In the genomic region with DNA sequence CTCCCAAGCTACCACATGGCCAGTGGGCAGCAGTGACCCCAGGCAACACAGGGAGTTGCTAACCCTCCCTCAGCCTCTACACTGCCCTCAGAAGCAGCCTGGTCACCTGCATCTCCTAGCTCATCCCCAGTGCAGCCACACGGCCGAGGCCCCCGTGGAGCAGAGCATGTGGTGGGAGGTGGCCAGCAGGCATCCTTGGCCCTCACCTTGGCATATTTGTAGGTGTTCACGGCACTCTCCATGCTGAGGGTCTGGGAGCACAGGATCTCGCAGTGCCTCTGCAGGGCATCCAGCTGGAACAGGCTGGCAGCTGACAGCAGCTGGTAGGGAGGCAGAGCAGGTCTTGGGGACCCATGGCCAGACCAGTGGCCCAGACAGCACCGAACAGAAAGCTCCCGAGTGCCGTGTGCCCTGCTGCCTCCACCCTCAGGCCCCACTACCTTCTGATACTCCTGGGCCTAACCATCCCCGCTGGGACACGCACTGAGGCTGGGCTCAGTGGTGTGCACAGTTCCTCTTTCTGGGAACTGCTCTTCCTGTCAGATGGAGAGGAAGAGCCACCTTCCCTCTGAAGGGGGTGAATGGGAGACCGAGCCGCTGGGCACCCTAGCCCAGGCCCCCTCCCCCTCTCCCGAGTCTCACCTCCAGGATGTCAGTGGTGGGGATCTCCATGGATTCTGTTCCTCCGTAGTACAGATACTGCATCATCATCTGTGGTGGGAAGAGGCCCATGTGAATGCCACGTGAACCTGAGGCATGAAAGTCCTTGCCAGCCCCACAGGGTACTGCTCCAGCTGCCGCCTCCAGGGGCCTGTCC, we compare ENCODE assay signal across 2 cellular contexts.
TF ChIP-seq lines count a peak whose summit lies in the region.

No MANE protein-coding gene starts in this region.

TF ChIP-seq in GM12878, 131 proteins besides CTCF, POLR2A, EP300 and RAD21 (continued from another document and continues in another):
- TF ChIP-seq, protein P1, sequence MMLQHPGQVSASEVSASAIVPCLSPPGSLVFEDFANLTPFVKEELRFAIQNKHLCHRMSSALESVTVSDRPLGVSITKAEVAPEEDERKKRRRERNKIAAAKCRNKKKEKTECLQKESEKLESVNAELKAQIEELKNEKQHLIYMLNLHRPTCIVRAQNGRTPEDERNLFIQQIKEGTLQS (IDR thresholded peaks at IDR 0.05; ENCODE audit: borderline replicate concordance, extremely low read depth, low read depth, low read length), result no peak
- TF ChIP-seq JUND (IDR thresholded peaks at IDR 0.05; ENCODE audit: low read depth, low read length), result no peak
- TF ChIP-seq IKZF2 (IDR thresholded peaks at IDR 0.05), result peak; percentile 88 to 90
- TF ChIP-seq POLR2AphosphoS5 (IDR thresholded peaks at IDR 0.05; ENCODE audit: low read length), result peak; percentile 53; the same call in 1 of the 2 replicates
- no peak for TF ChIP-seq TARDBP (IDR thresholded peaks at IDR 0.05; ENCODE audit: borderline replicate concordance)
- TF ChIP-seq NBN (IDR thresholded peaks at IDR 0.05), result 0 out of 2 replicates have a peak, but pooled peaks have one; percentile 30
- TF ChIP-seq SPI1 (IDR thresholded peaks at IDR 0.05; ENCODE audit: borderline replicate concordance, insufficient read depth, low read depth, low read length), result peak; percentile 96
- TF ChIP-seq, protein P2, sequence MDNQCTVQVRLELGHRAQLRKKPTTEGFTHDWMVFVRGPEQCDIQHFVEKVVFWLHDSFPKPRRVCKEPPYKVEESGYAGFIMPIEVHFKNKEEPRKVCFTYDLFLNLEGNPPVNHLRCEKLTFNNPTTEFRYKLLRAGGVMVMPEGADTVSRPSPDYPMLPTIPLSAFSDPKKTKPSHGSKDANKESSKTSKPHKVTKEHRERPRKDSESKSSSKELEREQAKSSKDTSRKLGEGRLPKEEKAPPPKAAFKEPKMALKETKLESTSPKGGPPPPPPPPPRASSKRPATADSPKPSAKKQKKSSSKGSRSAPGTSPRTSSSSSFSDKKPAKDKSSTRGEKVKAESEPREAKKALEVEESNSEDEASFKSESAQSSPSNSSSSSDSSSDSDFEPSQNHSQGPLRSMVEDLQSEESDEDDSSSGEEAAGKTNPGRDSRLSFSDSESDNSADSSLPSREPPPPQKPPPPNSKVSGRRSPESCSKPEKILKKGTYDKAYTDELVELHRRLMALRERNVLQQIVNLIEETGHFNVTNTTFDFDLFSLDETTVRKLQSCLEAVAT (IDR thresholded peaks at IDR 0.05), result no peak
- peak; percentile 38; the same call in 1 of the 2 replicates for TF ChIP-seq ATF7 (IDR thresholded peaks at IDR 0.05; ENCODE audit: low read depth)
- peak; percentile 68; the same call in 1 of the 2 replicates for TF ChIP-seq IRF4 (IDR thresholded peaks at IDR 0.05; ENCODE audit: low read depth, low read length)
- TF ChIP-seq, protein P3, sequence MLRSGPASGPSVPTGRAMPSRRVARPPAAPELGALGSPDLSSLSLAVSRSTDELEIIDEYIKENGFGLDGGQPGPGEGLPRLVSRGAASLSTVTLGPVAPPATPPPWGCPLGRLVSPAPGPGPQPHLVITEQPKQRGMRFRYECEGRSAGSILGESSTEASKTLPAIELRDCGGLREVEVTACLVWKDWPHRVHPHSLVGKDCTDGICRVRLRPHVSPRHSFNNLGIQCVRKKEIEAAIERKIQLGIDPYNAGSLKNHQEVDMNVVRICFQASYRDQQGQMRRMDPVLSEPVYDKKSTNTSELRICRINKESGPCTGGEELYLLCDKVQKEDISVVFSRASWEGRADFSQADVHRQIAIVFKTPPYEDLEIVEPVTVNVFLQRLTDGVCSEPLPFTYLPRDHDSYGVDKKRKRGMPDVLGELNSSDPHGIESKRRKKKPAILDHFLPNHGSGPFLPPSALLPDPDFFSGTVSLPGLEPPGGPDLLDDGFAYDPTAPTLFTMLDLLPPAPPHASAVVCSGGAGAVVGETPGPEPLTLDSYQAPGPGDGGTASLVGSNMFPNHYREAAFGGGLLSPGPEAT (IDR thresholded peaks at IDR 0.05; ENCODE audit: low read depth), result peak; percentile 69; the same call in 1 of the 2 replicates
- peak; percentile 80; the same call in 1 of the 2 replicates for TF ChIP-seq PAX5 (IDR thresholded peaks at IDR 0.05; ENCODE audit: borderline replicate concordance, low read depth, low read length)
- TF ChIP-seq MYC (IDR thresholded peaks at IDR 0.05; ENCODE audit: insufficient read depth, insufficient read length, insufficient replicate concordance, low read length, severe bottlenecking), result no peak
- no peak for TF ChIP-seq ETV6 (conservative IDR thresholded peaks at IDR 0.05 in 1 of 2, IDR thresholded peaks at IDR 0.05 in 1 of 2; ENCODE audit: borderline replicate concordance in 1 of 2, low read depth in 1 of 2)
- no peak for TF ChIP-seq SUZ12 (IDR thresholded peaks at IDR 0.05; ENCODE audit: unreplicated experiment)
- TF ChIP-seq DPF2 (IDR thresholded peaks at IDR 0.05), result peak; percentile 33; the same call in 1 of the 2 replicates
- no peak for TF ChIP-seq POLR2AphosphoS2 (IDR thresholded peaks at IDR 0.05; ENCODE audit: low read depth, low read length)
- no peak for TF ChIP-seq EZH2 (IDR thresholded peaks at IDR 0.05; ENCODE audit: borderline replicate concordance, control insufficient read depth, low read depth, low read length)
- no peak for TF ChIP-seq RAD51 (IDR thresholded peaks at IDR 0.05)
- TF ChIP-seq BHLHE40 (IDR thresholded peaks at IDR 0.05; ENCODE audit: borderline replicate concordance in 1 of 2, low read depth in 2 of 2, low read length in 1 of 2), result peak; percentile 51 to 65; a peak in 3 of 4 replicates
- no peak for TF ChIP-seq KDM1A (IDR thresholded peaks at IDR 0.05; ENCODE audit: borderline replicate concordance)
- no peak for TF ChIP-seq ESRRA (IDR thresholded peaks at IDR 0.05; ENCODE audit: low read length)
- no peak for TF ChIP-seq STAT1 (conservative IDR thresholded peaks at IDR 0.05)
- no peak for TF ChIP-seq SREBF1 (IDR thresholded peaks at IDR 0.05; ENCODE audit: low read length)
- no peak for TF ChIP-seq ZSCAN29 (IDR thresholded peaks at IDR 0.05)
- 0 out of 2 replicates have a peak, but pooled peaks have one; percentile 15 for TF ChIP-seq TAF1 (IDR thresholded peaks at IDR 0.05; ENCODE audit: borderline replicate concordance, low read depth, low read length)
- TF ChIP-seq SIN3A (IDR thresholded peaks at IDR 0.05; ENCODE audit: low read depth, low read length), result no peak
- TF ChIP-seq SP1 (IDR thresholded peaks at IDR 0.05; ENCODE audit: low read depth, low read length), result peak; percentile 11
- peak; percentile 87 for TF ChIP-seq IKZF1 (conservative IDR thresholded peaks at IDR 0.05)

TF ChIP-seq in WTC11, 78 proteins besides CTCF, POLR2A, EP300 and RAD21 (continued from another document):
- TF ChIP-seq NFYB (CRISPR knock-in tag; conservative IDR thresholded peaks at IDR 0.05; ENCODE audit: low read depth) (no peak), CREM (CRISPR knock-in tag; IDR thresholded peaks at IDR 0.05) (no peak)
